13 cellular contexts compared by ENCODE assay signal in the genomic region with DNA sequence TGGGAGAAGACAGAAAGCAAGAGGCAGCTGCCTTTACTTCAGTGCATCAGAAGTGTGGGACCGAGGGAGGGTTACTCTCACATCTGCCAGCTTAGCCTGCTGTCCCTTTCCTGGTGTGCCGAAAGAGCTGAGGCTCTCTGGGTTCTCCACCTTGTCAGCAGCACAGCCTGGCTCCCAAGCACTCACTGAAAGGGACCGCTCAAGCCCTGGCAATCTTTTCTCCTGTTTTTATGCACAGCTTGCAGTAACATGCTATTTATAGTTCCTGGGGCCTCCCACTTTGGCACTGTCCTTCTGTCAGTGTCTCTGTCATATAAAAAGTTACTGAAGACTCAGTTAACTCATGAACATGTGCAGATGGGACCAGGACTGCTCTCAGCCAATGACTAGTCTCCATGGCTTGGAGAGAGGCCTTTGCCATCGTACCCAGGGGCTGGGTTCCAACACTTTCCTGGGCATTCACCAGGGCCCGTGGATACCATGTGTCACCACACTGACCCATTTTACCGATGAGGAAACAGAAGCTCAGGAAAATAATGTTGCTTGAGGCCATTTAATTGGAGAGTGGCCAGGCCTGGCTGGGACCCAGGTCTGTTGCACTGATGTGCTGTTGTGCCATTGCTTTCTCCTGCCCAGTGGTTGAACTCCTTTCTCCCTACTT. TPM values are rescaled to one million over a fixed set of nuclear protein-coding genes. Genes with fewer than 3 reads are reported as not detected.
DNase-seq lines count a peak whose midpoint lies in the region; ATAC-seq, FAIRE-seq and TF ChIP-seq lines count a peak whose summit lies in the region.
"Had no signal": no experiment of that assay in that cellular context is flagged by ENCODE, and none has a peak within 500 bp of the region (broad histone marks: within the 10 kb centered on the region; RNA-seq: fewer than 3 reads in every experiment).

No MANE protein-coding gene starts in this region.

- FAIRE-seq in GM12891 (lab: Jason Lieb, UNC), result no peak

- H3K27me3 ChIP-seq in adrenal gland (no peaks in the 10 kb centered on the region), thoracic aorta (replicated peaks; ENCODE audit: insufficient read depth) (no peaks in the 10 kb centered on the region), BE2C (no peaks in the 10 kb centered on the region)
- H3K27me3 ChIP-seq: SJSA1 had no signal

- no peaks in the 10 kb centered on the region for H3K36me3 ChIP-seq in adrenal gland (replicated peaks in 1 of 2)
- peaks cover 2% of the 10 kb centered on the region for H3K36me3 ChIP-seq in thoracic aorta
- H3K36me3 ChIP-seq in BE2C, result peaks cover 2% of the 10 kb centered on the region; the same call in 1 of the 2 replicates

- WGBS in adrenal gland, 4 donors, result 29 to 38% (median 33%) methylated on average over 4 to 6 of the region's 6 CpGs

- TF ChIP-seq POLR2A in adrenal gland (IDR thresholded peaks at IDR 0.05) (peak in 1 of 2 donors; percentile 68), GM12891 (IDR thresholded peaks at IDR 0.05; ENCODE audit: low read depth, low read length) (no peak)

- H3K27ac ChIP-seq in adrenal gland (peak overlapping the region in 4 of 5 donors; percentile 1 to 77 (median 58)), thoracic aorta (peak overlapping the region; percentile 66 to 71)
- H3K27ac ChIP-seq: SJSA1 had no signal

- DNase-seq in EH (ENCODE audit: low read depth), result peak; percentile 72
- peak in 6 of 7 donors; percentile 65 to 87 (median 72) for DNase-seq in adrenal gland
- DNase-seq in left ventricle myocardium superior, result peak; percentile 59
- DNase-seq in thoracic aorta (ENCODE audit: low spot score), result no peak
- no peak for DNase-seq in omental fat pad (ENCODE audit: low spot score)
- no peak for DNase-seq in GM12891 (ENCODE audit: insufficient read length, low spot score)
- no peak for DNase-seq in BE2C
- DNase-seq in nucleus accumbens (lab: John Stamatoyannopoulos, UW), result no peak
- DNase-seq: activated CD4-positive, alpha-beta T cell treated with anti-CD3 and anti-CD28 coated beads, Interleukin-2, amount 50 U/mL, for 48 hours; EL; kidney glomerular epithelial cell had no signal

- intact Hi-C loops in adrenal gland (cut with DNase I), result no loop called here
- intact Hi-C loops in left ventricle myocardium superior (cut with micrococcal nuclease), result no loop called here

- H3K9me3 ChIP-seq in adrenal gland (replicated peaks in 1 of 3), result no peaks in the 10 kb centered on the region
- no peaks in the 10 kb centered on the region for H3K9me3 ChIP-seq in thoracic aorta
- H3K9me3 ChIP-seq in BE2C, result no peaks in the 10 kb centered on the region; the same call in 1 of the 2 replicates
- H3K9me3 ChIP-seq: SJSA1 had no signal

- TF ChIP-seq CTCF in adrenal gland (IDR thresholded peaks at IDR 0.05), result no peak
- TF ChIP-seq CTCF in thoracic aorta (IDR thresholded peaks at IDR 0.05), result no peak
- TF ChIP-seq CTCF in omental fat pad (IDR thresholded peaks at IDR 0.05), result no peak
- TF ChIP-seq CTCF in BE2C (IDR thresholded peaks at IDR 0.05; ENCODE audit: low read depth, low read length), result no peak

- ATAC-seq in left ventricle myocardium superior (peak; percentile 89), thoracic aorta (ENCODE audit: insufficient number of reproducible peaks, low FRiP score, low read depth) (no peak), omental fat pad (ENCODE audit: low FRiP score) (no peak)
- ATAC-seq: GM23338 had no signal

- peaks cover 36 to 40% of the 10 kb centered on the region in 2 donors for H3K4me1 ChIP-seq in adrenal gland (replicated peaks in 1 of 2)
- H3K4me1 ChIP-seq in thoracic aorta (ENCODE audit: control insufficient read depth in 1 of 2, low read depth in 2 of 2), result peaks cover 37 to 61% of the 10 kb centered on the region in 2 donors
- H3K4me1 ChIP-seq in BE2C, result no peaks in the 10 kb centered on the region

- H3K4me3 ChIP-seq in adrenal gland (peak overlapping the region in 1 of 4 donors; percentile 14), thoracic aorta (no peak overlapping the region), BE2C (ENCODE audit: low read depth, low read length) (no peak overlapping the region)
- H3K4me3 ChIP-seq: GM23338, SJSA1 had no signal

TF ChIP-seq in GM12891, 5 proteins besides CTCF, POLR2A, EP300 and RAD21:
- TF ChIP-seq POU2F2 (IDR thresholded peaks at IDR 0.05; ENCODE audit: low read depth, low read length), result no peak
- TF ChIP-seq POLR2AphosphoS5 (IDR thresholded peaks at IDR 0.05; ENCODE audit: low read depth, low read length), result no peak
- no peak for TF ChIP-seq PAX5 (IDR thresholded peaks at IDR 0.05; ENCODE audit: insufficient read depth, low read length, severe bottlenecking)
- no peak for TF ChIP-seq TAF1 (IDR thresholded peaks at IDR 0.05; ENCODE audit: low read depth, low read length)
- TF ChIP-seq SPI1 (IDR thresholded peaks at IDR 0.05; ENCODE audit: low read depth, low read length), result no peak

RNA-seq across cellular contexts. Expression of a gene that starts 46.2 kb away (rescaled TPM):
- total RNA-seq in adrenal gland (10 to 100 TPM; 32.5 to 70.1 (median 47.5) TPM), left ventricle myocardium superior (17.4 TPM), thoracic aorta (100 to 1,000 TPM in 1 of 2 donors, 10 to 100 TPM in 1; 58.3 to 113 TPM), omental fat pad (10 to 100 TPM; 32.8 to 45.0 (median 39.7) TPM)
- polyA plus RNA-seq in adrenal gland, result 10 to 100 TPM; 34.3 to 58.0 (median 44.7) TPM
- 25.2 TPM for polyA plus RNA-seq in GM12891 (2012; ENCODE audit: low read depth, missing spikeins)
- polyA plus RNA-seq in BE2C (2012; ENCODE audit: insufficient read depth, insufficient read length, low read depth), result 54.4 TPM

Comparison
In these comparisons a context has a peak if more than half of its experiments do, and no peak if none do; other contexts are left out.
1. DNase-seq: peak in EH (single experiment), adrenal gland (6 of 7) and left ventricle myocardium superior (single experiment); none in thoracic aorta (single experiment), omental fat pad (single experiment), GM12891 (single experiment), BE2C (single experiment) and nucleus accumbens (0 of 56).